ENCODE assay signal across 22 cellular contexts in genomic region chr10:124370426-124370825, GRCh38.
"Had no signal": no experiment of that assay in that cellular context is flagged by ENCODE, and none has a peak within 500 bp of the region (broad histone marks: within the 10 kb centered on the region; RNA-seq: fewer than 3 reads in every experiment).

No MANE protein-coding gene starts in this region.

- DNase-seq: effector CD8-positive, alpha-beta T cell; effector memory CD8-positive, alpha-beta T cell; endodermal cell; erythroblast; esophagus squamous epithelium; foreskin fibroblast; foreskin melanocyte; gastrocnemius medialis; glutamatergic neuron; head of caudate nucleus; heart right ventricle; hippocampal formation; left cardiac atrium; left lung; left ventricle myocardium superior; lower lobe of right lung; mesenchymal stem cell; mucosa of descending colon; naive B cell had no signal

- H3K9me3 ChIP-seq: esophagus squamous epithelium, gastrocnemius medialis, heart right ventricle, left lung, lower lobe of right lung, mucosa of descending colon had no signal

- H3K4me1 ChIP-seq: gastrocnemius medialis, heart right ventricle, left lung, lower lobe of right lung had no signal

- H3K27me3 ChIP-seq: gastrocnemius medialis had no signal

- H3K36me3 ChIP-seq: esophagus squamous epithelium, gastrocnemius medialis, heart right ventricle, left lung, lower lobe of right lung had no signal

- H3K4me3 ChIP-seq: coronary artery, esophagus squamous epithelium, gastrocnemius medialis, heart right ventricle, left lung, lower lobe of right lung, mucosa of descending colon had no signal

- H3K27ac ChIP-seq: coronary artery, epithelial cell of prostate, esophagus squamous epithelium, gastrocnemius medialis, heart right ventricle, left lung, lower lobe of right lung had no signal

- ATAC-seq: effector memory CD8-positive, alpha-beta T cell; esophagus mucosa; gastrocnemius medialis; heart right ventricle; left cardiac atrium; left lung; left ventricle myocardium superior; lower lobe of right lung had no signal
